In genomic region chr2:65436825-65437221, GRCh38 we compare ENCODE assay signal across 8 cellular contexts. TPM values are rescaled to one million over a fixed set of nuclear protein-coding genes. Genes with fewer than 3 reads are reported as not detected.
DNase-seq lines count a peak whose midpoint lies in the region; ATAC-seq, FAIRE-seq and TF ChIP-seq lines count a peak whose summit lies in the region.

No MANE protein-coding gene starts in this region.

- FAIRE-seq in A549 (lab: Jason Lieb, UNC) = no peak

- H3K4me2 ChIP-seq in A549 = peak overlapping the region; percentile 74

- no peak for TF ChIP-seq POLR2A in A549 (IDR thresholded peaks at IDR 0.05; ENCODE audit: low read length)

- CTCF ChIA-PET in A549 (lab: Yijun Ruan, JAX) = interaction anchor here (0.7 to 4.7 kb wide), 11 partner anchors 87 to 519 kb away, joined by 3 to 27 read pairs (median 3); no protein-coding TSS in a partner anchor

- H3K9me3 Mint-ChIP-seq in naive thymus-derived CD8-positive, alpha-beta T cell = peaks cover 0 to 3% (median 0%) of the 10 kb centered on the region in 9 donors

- H3K4me3 ChIP-seq in A549 = peak overlapping the region; percentile 74

- H3K4me1 ChIP-seq in A549 = peaks cover 17% of the 10 kb centered on the region

- peaks cover 25 to 64% (median 48%) of the 10 kb centered on the region in 5 donors for H3K27me3 Mint-ChIP-seq in naive thymus-derived CD8-positive, alpha-beta T cell

- TF ChIP-seq CTCF in A549 (IDR thresholded peaks at IDR 0.05) = no peak

- peak overlapping the region; percentile 97 to 98 for H3K27ac ChIP-seq in A549

- TF ChIP-seq EP300 in A549 (IDR thresholded peaks at IDR 0.05) = no peak

- ATAC-seq in A549 (no peak), GM18519 (IDR thresholded peaks at IDR 0.05; ENCODE audit: low FRiP score, unreplicated experiment) (peak; percentile 59), HG02973 (IDR thresholded peaks at IDR 0.05; ENCODE audit: unreplicated experiment) (peak; percentile 61)
- peak; percentile 9 to 17 for ATAC-seq in naive thymus-derived CD8-positive, alpha-beta T cell

- DNase-seq in A549 (ENCODE audit: low read depth in 1 of 2, low spot score in 1 of 2) (no peak), SHP77 treated with DMSO at 0.1 percent for 48 hours (lab: John Stamatoyannopoulos, UW) (peak; percentile 51), dedifferentiated amniotic fluid mesenchymal stem cell (ENCODE audit: extremely low spot score) (peak; percentile 64), Ammon's horn (ENCODE audit: low spot score) (no peak), T-helper 9 cell (no peak)
- no peak for DNase-seq in naive thymus-derived CD8-positive, alpha-beta T cell

- no peak for TF ChIP-seq RAD21 in A549 (conservative IDR thresholded peaks at IDR 0.05 in 1 of 2, IDR thresholded peaks at IDR 0.05 in 1 of 2)

- H3K4me3 Mint-ChIP-seq in naive thymus-derived CD8-positive, alpha-beta T cell = peak overlapping the region; percentile 83 to 96 (median 91)

- peak overlapping the region in 1 of 10 donors; percentile 46 for H3K27ac Mint-ChIP-seq in naive thymus-derived CD8-positive, alpha-beta T cell

- H3K4me1 Mint-ChIP-seq in naive thymus-derived CD8-positive, alpha-beta T cell = peaks cover 8 to 25% (median 16%) of the 10 kb centered on the region in 4 donors

- no peaks in the 10 kb centered on the region for H3K9me3 ChIP-seq in A549

- peaks cover 0 to 4% (median 0%) of the 10 kb centered on the region in 3 donors for H3K36me3 Mint-ChIP-seq in naive thymus-derived CD8-positive, alpha-beta T cell

- POLR2A ChIA-PET in A549 (lab: Yijun Ruan, JAX) = interaction anchor here (0.8 to 2.1 kb wide), 13 partner anchors 9 to 372 kb away, joined by 3 to 18 read pairs (median 4); partner anchors contain the start of genes ACTR2 and RAB1A
- POLR2A ChIA-PET in naive thymus-derived CD8-positive, alpha-beta T cell (lab: Charles Lee) = interaction anchor here (0.6 kb wide), 1 partner anchor 23 kb away, joined by 3 read pairs; no protein-coding TSS in a partner anchor

- WGBS in A549 (ENCODE audit: missing lambda C conversion rate) = 15% methylated on average over 12 of the region's 12 CpGs

TF ChIP-seq in A549, 52 proteins besides CTCF, POLR2A, EP300 and RAD21:
- TF ChIP-seq MAFK (IDR thresholded peaks at IDR 0.05; ENCODE audit: partially characterized antibody) (no peak), ZFP36 (IDR thresholded peaks at IDR 0.05; ENCODE audit: borderline replicate concordance, partially characterized antibody) (no peak), FOSB (CRISPR knock-in tag; IDR thresholded peaks at IDR 0.05) (no peak), CHD4 (IDR thresholded peaks at IDR 0.05; ENCODE audit: borderline replicate concordance) (no peak), CEBPB (IDR thresholded peaks at IDR 0.05) (no peak), FOSL2 (IDR thresholded peaks at IDR 0.05) (no peak), FOSL2 (CRISPR knock-in tag; IDR thresholded peaks at IDR 0.05) (no peak), HEYL (CRISPR knock-in tag; IDR thresholded peaks at IDR 0.05) (no peak)
- TF ChIP-seq, protein P1, sequence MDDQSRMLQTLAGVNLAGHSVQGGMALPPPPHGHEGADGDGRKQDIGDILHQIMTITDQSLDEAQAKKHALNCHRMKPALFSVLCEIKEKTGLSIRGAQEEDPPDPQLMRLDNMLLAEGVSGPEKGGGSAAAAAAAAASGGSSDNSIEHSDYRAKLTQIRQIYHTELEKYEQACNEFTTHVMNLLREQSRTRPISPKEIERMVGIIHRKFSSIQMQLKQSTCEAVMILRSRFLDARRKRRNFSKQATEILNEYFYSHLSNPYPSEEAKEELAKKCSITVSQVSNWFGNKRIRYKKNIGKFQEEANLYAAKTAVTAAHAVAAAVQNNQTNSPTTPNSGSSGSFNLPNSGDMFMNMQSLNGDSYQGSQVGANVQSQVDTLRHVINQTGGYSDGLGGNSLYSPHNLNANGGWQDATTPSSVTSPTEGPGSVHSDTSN (IDR thresholded peaks at IDR 0.05) = no peak

RNA-seq across cellular contexts. Expression of gene SPRED2, which starts 4.4 kb away (rescaled TPM):
- polyA plus RNA-seq in A549 (2011; rRNA removed) (28.1 and 29.3 TPM in 2 replicates), A549 (2017; fragmentation: RNase III; extraction: RNeasy Plus Mini Kit Qiagen cat#74134 plus additional on column Dnase treatment) (18.9 to 22.6 TPM (median 20.6 TPM) in 3 replicates)
- polyA plus RNA-seq in A549 (2012; cell fraction: cytosol; rRNA removed) = 22.4 and 26.0 TPM in 2 replicates
- polyA plus RNA-seq in A549 (2012; cell fraction: nucleus; rRNA removed) = 18.5 and 23.7 TPM in 2 replicates
- polyA minus RNA-seq in A549 (2011; rRNA and poly(A)+ RNA removed) = 24.1 and 25.4 TPM in 2 replicates
- total RNA-seq in naive thymus-derived CD8-positive, alpha-beta T cell = under 1 TPM; 0.23 to 0.33 TPM
- polyA plus RNA-seq in naive thymus-derived CD8-positive, alpha-beta T cell = under 1 TPM in 2 of 3 donors, not detected in 1; 0.17 to 0.57 TPM

Comparison
In these comparisons a context has a peak if more than half of its experiments do, and no peak if none do; other contexts are left out.
1. ATAC-seq: peak in GM18519 (single experiment), HG02973 (single experiment) and naive thymus-derived CD8-positive, alpha-beta T cell (2 of 2); none in A549 (0 of 2).
2. DNase-seq: peak in SHP77 treated with DMSO at 0.1 percent for 48 hours (single experiment) and dedifferentiated amniotic fluid mesenchymal stem cell (single experiment); none in A549 (0 of 2), naive thymus-derived CD8-positive, alpha-beta T cell (0 of 10), Ammon's horn (single experiment) and T-helper 9 cell (single experiment).
3. RNA of gene SPRED2, which starts 4.4 kb away (polyA plus RNA-seq): 18.5 to 29.3 TPM in A549; 0.17 to 0.57 TPM in naive thymus-derived CD8-positive, alpha-beta T cell; every median in the first group is over 10 times any median in the second.